10 cellular contexts compared by ENCODE assay signal in the genomic region with DNA sequence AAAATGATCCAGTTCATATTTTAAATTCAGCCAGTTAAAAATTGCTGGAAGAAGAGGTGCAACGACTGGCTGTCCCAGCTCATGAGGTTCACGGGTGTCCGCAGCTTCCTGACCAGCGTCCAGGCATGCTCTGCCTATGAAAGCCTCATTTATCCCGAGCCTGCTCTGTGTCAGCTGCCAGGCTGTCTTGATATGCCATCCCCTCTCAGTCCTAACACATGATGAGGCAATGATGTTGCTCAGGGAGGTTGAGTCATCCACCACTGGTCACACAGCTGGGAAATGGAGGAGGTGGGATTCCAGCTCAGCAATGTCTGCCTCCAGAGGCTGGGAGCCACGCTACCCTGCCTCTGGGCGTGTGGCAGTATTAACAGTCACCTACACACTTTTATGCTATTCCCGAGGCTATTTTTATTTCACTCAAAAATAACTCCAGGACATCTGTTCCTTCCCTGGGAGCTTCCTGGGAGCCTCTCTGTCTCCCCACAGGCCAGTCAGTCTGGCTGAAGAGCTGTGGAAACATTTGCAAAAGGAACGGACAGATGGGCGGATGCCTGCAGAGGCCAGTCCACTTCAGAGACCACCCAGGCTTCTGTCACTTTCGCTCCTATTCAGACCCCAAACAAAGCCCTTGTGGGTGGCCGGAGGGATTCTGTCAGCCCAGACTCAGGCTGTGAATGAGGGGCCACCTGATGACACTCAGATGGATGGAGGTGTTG. TPM values are rescaled to one million over a fixed set of nuclear protein-coding genes. Genes with fewer than 3 reads are reported as not detected.
DNase-seq lines count a peak whose midpoint lies in the region; ATAC-seq and TF ChIP-seq lines count a peak whose summit lies in the region.
"Had no signal": no experiment of that assay in that cellular context is flagged by ENCODE, and none has a peak within 500 bp of the region (broad histone marks: within the 10 kb centered on the region; RNA-seq: fewer than 3 reads in every experiment).

No MANE protein-coding gene starts in this region.

- H3K4me1 ChIP-seq in uterus: no peaks in the 10 kb centered on the region
- H3K4me1 ChIP-seq in naive thymus-derived CD4-positive, alpha-beta T cell (ENCODE audit: control insufficient read depth in 2 of 2, insufficient read depth in 2 of 2, low read length in 2 of 2): no peaks in the 10 kb centered on the region

- CTCF ChIA-PET in naive thymus-derived CD4-positive, alpha-beta T cell (lab: Charles Lee): no interaction called here

- peaks cover 0 to 3% (median 0%) of the 10 kb centered on the region in 5 donors for H3K27me3 Mint-ChIP-seq in naive thymus-derived CD4-positive, alpha-beta T cell
- H3K27me3 Mint-ChIP-seq: activated CD4-positive, alpha-beta T cell treated with anti-CD3 and anti-CD28 coated beads, Interleukin-2, amount 10 ng/mL, durations not matched to agents 7 days and 5 days had no signal

- H3K27me3 ChIP-seq in uterus: no peaks in the 10 kb centered on the region
- H3K27me3 ChIP-seq in naive thymus-derived CD4-positive, alpha-beta T cell (ENCODE audit: control insufficient read depth in 2 of 2, insufficient read depth in 2 of 2, low read length in 2 of 2): no peaks in the 10 kb centered on the region

- no peak for ATAC-seq in naive thymus-derived CD4-positive, alpha-beta T cell
- no peak for ATAC-seq in GM18505 (IDR thresholded peaks at IDR 0.05; ENCODE audit: unreplicated experiment)

- no peak for TF ChIP-seq CTCF in uterus (IDR thresholded peaks at IDR 0.05)

- POLR2A ChIA-PET in naive thymus-derived CD4-positive, alpha-beta T cell (lab: Charles Lee): no interaction called here

- intact Hi-C loops in uterus (cut with DNase I; ENCODE audit: low total_unique reads): no loop called here
- intact Hi-C loops in naive thymus-derived CD4-positive, alpha-beta T cell (cut with micrococcal nuclease): no loop called here

- H3K4me3 Mint-ChIP-seq in naive thymus-derived CD4-positive, alpha-beta T cell: no peak overlapping the region
- H3K4me3 Mint-ChIP-seq: activated CD4-positive, alpha-beta T cell treated with anti-CD3 and anti-CD28 coated beads, Interleukin-2, amount 10 ng/mL, durations not matched to agents 7 days and 5 days; dendritic cell treated with granulocyte-macrophage colony-stimulating factor and Interleukin-4, amounts not matched to agents 40 ng/mL and 50 ng/mL, for 4 days had no signal

- no peaks in the 10 kb centered on the region for H3K9me3 Mint-ChIP-seq in naive thymus-derived CD4-positive, alpha-beta T cell
- H3K9me3 Mint-ChIP-seq: activated CD4-positive, alpha-beta T cell treated with anti-CD3 and anti-CD28 coated beads, Interleukin-2, amount 10 ng/mL, durations not matched to agents 7 days and 5 days; dendritic cell treated with granulocyte-macrophage colony-stimulating factor and Interleukin-4, amounts not matched to agents 40 ng/mL and 50 ng/mL, for 4 days had no signal

- H3K27ac ChIP-seq in uterus: no peak overlapping the region
- H3K27ac ChIP-seq in naive thymus-derived CD4-positive, alpha-beta T cell (ENCODE audit: low read depth, low read length): no peak overlapping the region

- H3K36me3 Mint-ChIP-seq in naive thymus-derived CD4-positive, alpha-beta T cell: no peaks in the 10 kb centered on the region

- no peaks in the 10 kb centered on the region for H3K9me3 ChIP-seq in uterus
- H3K9me3 ChIP-seq in naive thymus-derived CD4-positive, alpha-beta T cell (ENCODE audit: control insufficient read depth in 2 of 3, low read length in 3 of 3): no peaks in the 10 kb centered on the region

- H3K36me3 ChIP-seq in uterus: no peaks in the 10 kb centered on the region
- H3K36me3 ChIP-seq in naive thymus-derived CD4-positive, alpha-beta T cell (ENCODE audit: control insufficient read depth in 2 of 3, insufficient read depth in 3 of 3, low read length in 3 of 3): no peaks in the 10 kb centered on the region

- TF ChIP-seq POLR2A in uterus (IDR thresholded peaks at IDR 0.05) (no peak), GM18505 (IDR thresholded peaks at IDR 0.05; ENCODE audit: borderline replicate concordance, extremely low read depth, insufficient read depth, insufficient read length) (no peak)

- no peak overlapping the region for H3K4me3 ChIP-seq in uterus
- no peak overlapping the region for H3K4me3 ChIP-seq in naive thymus-derived CD4-positive, alpha-beta T cell (ENCODE audit: low read length)

- H3K4me1 Mint-ChIP-seq in naive thymus-derived CD4-positive, alpha-beta T cell: no peaks in the 10 kb centered on the region
- H3K4me1 Mint-ChIP-seq: activated CD4-positive, alpha-beta T cell treated with anti-CD3 and anti-CD28 coated beads, Interleukin-2, amount 10 ng/mL, durations not matched to agents 7 days and 5 days had no signal

- no peak overlapping the region for H3K27ac Mint-ChIP-seq in naive thymus-derived CD4-positive, alpha-beta T cell
- H3K27ac Mint-ChIP-seq: activated CD4-positive, alpha-beta T cell treated with anti-CD3 and anti-CD28 coated beads, Interleukin-2, amount 10 ng/mL, durations not matched to agents 7 days and 5 days had no signal

- DNase-seq in GM04503 (ENCODE audit: low read depth) (peak; percentile 19), T1000 (lab: John Stamatoyannopoulos, UW) (peak; percentile 43), globus pallidus (ENCODE audit: low spot score) (peak; percentile 95), putamen (ENCODE audit: low spot score) (peak; percentile 91), uterus (no peak), NCI-H748 (lab: John Stamatoyannopoulos, UW; ENCODE audit: unreplicated experiment) (no peak)
- DNase-seq in naive thymus-derived CD4-positive, alpha-beta T cell: no peak
- DNase-seq: activated CD4-positive, alpha-beta T cell treated with anti-CD3 and anti-CD28 coated beads, Interleukin-2, amount 10 ng/mL, durations not matched to agents 7 days and 5 days had no signal

RNA-seq across cellular contexts. Expression of gene RAB11FIP4, which starts 22.6 kb away (rescaled TPM):
- 10 to 100 TPM in 1 of 4 donors, 1 to 10 TPM in 1, not detected in 2; 7.2 to 12.0 TPM for total RNA-seq in uterus
- 10 to 100 TPM; 33.6 to 82.4 (median 61.8) TPM for total RNA-seq in naive thymus-derived CD4-positive, alpha-beta T cell
- 10 to 100 TPM; 16.1 to 28.1 TPM for polyA plus RNA-seq in naive thymus-derived CD4-positive, alpha-beta T cell

Comparison
In these comparisons a context has a peak if more than half of its experiments do, and no peak if none do; other contexts are left out.
1. DNase-seq: peak in GM04503 (single experiment), T1000 (single experiment), globus pallidus (single experiment) and putamen (single experiment); none in uterus (0 of 2), NCI-H748 (single experiment) and naive thymus-derived CD4-positive, alpha-beta T cell (0 of 9).